Comparison of ENCODE assay signal across 8 cellular contexts in genomic region chr22:21014202-21015050, GRCh38. TPM values are rescaled to one million over a fixed set of nuclear protein-coding genes. Genes with fewer than 3 reads are reported as not detected.
DNase-seq lines count a peak whose midpoint lies in the region; ATAC-seq, FAIRE-seq and TF ChIP-seq lines count a peak whose summit lies in the region.

No MANE protein-coding gene starts in this region.

- H2AFZ ChIP-seq in ACC112 (ENCODE audit: low read length, unreplicated experiment) (peak overlapping the region; percentile 48), HepG2 (ENCODE audit: low read length) (no peak overlapping the region)

- no peak for TF ChIP-seq CTCF in HepG2 (CRISPR knock-in tag; IDR thresholded peaks at IDR 0.05)

- POLR2A ChIA-PET in HepG2 (lab: Yijun Ruan, JAX), result interaction anchor here (1.2 to 3.4 kb wide), 5 partner anchors 11 to 64 kb away, joined by 5 to 31 read pairs (median 5); partner anchors contain the start of genes LZTR1 and THAP7

- H3K27ac Mint-ChIP-seq in dendritic cell treated with granulocyte-macrophage colony-stimulating factor and Interleukin-4, amounts not matched to agents 40 ng/mL and 50 ng/mL, for 4 days, result peak overlapping the region; percentile 81

- H3K9me3 ChIP-seq in HepG2 (ENCODE audit: low read length), result no peaks in the 10 kb centered on the region

- TF ChIP-seq RAD21 in HepG2 (CRISPR knock-in tag; IDR thresholded peaks at IDR 0.05), result no peak

- H3K9ac ChIP-seq in HepG2 (ENCODE audit: insufficient read depth, low read depth, low read length), result peak overlapping the region; percentile 56

- H3K27me3 ChIP-seq in ACC112 (ENCODE audit: insufficient read depth, low read length) (no peaks in the 10 kb centered on the region), HepG2 (ENCODE audit: control insufficient read depth in 1 of 2, insufficient read depth in 2 of 2, low read length in 2 of 2) (peaks cover 0 to 9% of the 10 kb centered on the region in 2 experiments; a peak in 1 of 5 replicates)

- peak; percentile 82 for DNase-seq in NCI-H510A treated with DMSO at 0.1 percent for 48 hours (lab: John Stamatoyannopoulos, UW)
- DNase-seq in activated CD4-positive, alpha-beta T cell treated with anti-CD3 and anti-CD28 coated beads, Interleukin-2, amount 50 U/mL, for 24 hours (ENCODE audit: low read depth in 1 of 2, low spot score in 1 of 2), result peak; percentile 51 to 76
- DNase-seq in HepG2 (ENCODE audit: low spot score), result peak; percentile 78
- DNase-seq in stimulated activated CD4-positive, alpha-beta T cell treated with anti-CD3 and anti-CD28 coated beads, Interleukin-2, amount 100 ng/mL, for 4 hours (ENCODE audit: low read depth), result peak; percentile 55

- H3K4me1 ChIP-seq in ACC112 (ENCODE audit: control insufficient read depth, insufficient read depth, low read length, unreplicated experiment) (peaks cover 16% of the 10 kb centered on the region), HepG2 (ENCODE audit: insufficient read depth, low read length) (peaks cover 51% of the 10 kb centered on the region)

- peaks cover 18% of the 10 kb centered on the region for H3K4me1 Mint-ChIP-seq in dendritic cell treated with granulocyte-macrophage colony-stimulating factor and Interleukin-4, amounts not matched to agents 40 ng/mL and 50 ng/mL, for 4 days (ENCODE audit: low read depth)

- peak; percentile 90 for FAIRE-seq in HepG2 (lab: Jason Lieb, UNC)

- peak overlapping the region; percentile 85 for H3K4me2 ChIP-seq in HepG2 (ENCODE audit: low read depth, low read length)

- peak overlapping the region; percentile 76 for H3K4me3 ChIP-seq in ACC112 (ENCODE audit: low read depth, low read length)
- H3K4me3 ChIP-seq in HepG2 (replicated peaks in 1 of 3; ENCODE audit: insufficient read depth in 1 of 3, low read depth in 2 of 3, low read length in 3 of 3), result peak overlapping the region; percentile 40 to 67 (median 45); a peak in 5 of 6 replicates

- H3K27me3 Mint-ChIP-seq in dendritic cell treated with granulocyte-macrophage colony-stimulating factor and Interleukin-4, amounts not matched to agents 40 ng/mL and 50 ng/mL, for 4 days, result peaks cover 44% of the 10 kb centered on the region

- BruUV-seq in HepG2 (replicated peaks; lab: Mats Ljungman, UMichigan), result no TSS peak

- peak overlapping the region; percentile 42 for H3K27ac ChIP-seq in ACC112 (ENCODE audit: low read depth, low read length)
- no peak overlapping the region for H3K27ac ChIP-seq in HepG2 (ENCODE audit: extremely low read length, insufficient read depth, low read length)

- in situ Hi-C loops in HepG2 (cut with HindIII; ENCODE audit: extremely low pct_ligation_motif_present, low pct_unique_long_range_greater_than_20kb), result no loop called here

- WGBS in HepG2 (ENCODE audit: low lambda C conversion rate), result 58% methylated on average over 19 of the region's 44 CpGs

- no peaks in the 10 kb centered on the region for H3K9me3 Mint-ChIP-seq in dendritic cell treated with granulocyte-macrophage colony-stimulating factor and Interleukin-4, amounts not matched to agents 40 ng/mL and 50 ng/mL, for 4 days

- intact Hi-C loops in dendritic cell treated with granulocyte-macrophage colony-stimulating factor and Interleukin-4, amounts not matched to agents 40 ng/mL and 50 ng/mL, for 4 days (cut with micrococcal nuclease), result no loop called here
- intact Hi-C loops in HepG2 (cut with micrococcal nuclease; ENCODE audit: unreplicated experiment), result no loop called here

- CTCF ChIA-PET in HepG2 (lab: Yijun Ruan, JAX; ENCODE audit: low intra/inter-chr PET ratio, low total read pairs), result no interaction called here

- ATAC-seq in GM18909 (IDR thresholded peaks at IDR 0.05; ENCODE audit: poor library complexity, unreplicated experiment), result peak; percentile 88
- peak; percentile 88 for ATAC-seq in HG03432 (IDR thresholded peaks at IDR 0.05; ENCODE audit: unreplicated experiment)
- ATAC-seq in HepG2, result peak; percentile 91

- H3K4me3 Mint-ChIP-seq in dendritic cell treated with granulocyte-macrophage colony-stimulating factor and Interleukin-4, amounts not matched to agents 40 ng/mL and 50 ng/mL, for 4 days, result peak overlapping the region; percentile 71

- no peaks in the 10 kb centered on the region for H3K36me3 ChIP-seq in ACC112 (ENCODE audit: insufficient read depth, low read length)
- no peaks in the 10 kb centered on the region for H3K36me3 ChIP-seq in HepG2 (replicated peaks in 1 of 2; ENCODE audit: control insufficient read depth in 1 of 2, insufficient read depth in 2 of 2, low read length in 2 of 2)

- H3K36me3 Mint-ChIP-seq in dendritic cell treated with granulocyte-macrophage colony-stimulating factor and Interleukin-4, amounts not matched to agents 40 ng/mL and 50 ng/mL, for 4 days (ENCODE audit: low read depth), result no peaks in the 10 kb centered on the region

- TF ChIP-seq EP300 in HepG2 (IDR thresholded peaks at IDR 0.05; ENCODE audit: low read depth in 2 of 2, low read length in 2 of 2) (peak in 1 of 2 experiments; percentile 8; a peak in 1 of 4 replicates), HepG2 (CRISPR knock-in tag; IDR thresholded peaks at IDR 0.05; ENCODE audit: borderline replicate concordance) (no peak)

- peak in 1 of 2 experiments; percentile 35; a peak in 1 of 4 replicates for TF ChIP-seq POLR2A in HepG2 (IDR thresholded peaks at IDR 0.05; ENCODE audit: insufficient read depth in 1 of 2, low read depth in 2 of 2, low read length in 2 of 2)

- no peaks in the 10 kb centered on the region for H4K20me1 ChIP-seq in HepG2 (ENCODE audit: insufficient read depth, low read length)

- H3K79me2 ChIP-seq in ACC112 (ENCODE audit: control insufficient read depth, insufficient read depth, low read length, unreplicated experiment) (no peaks in the 10 kb centered on the region), HepG2 (ENCODE audit: insufficient read depth, low read length) (no peaks in the 10 kb centered on the region)

RNA-seq across cellular contexts. Expression of gene P2RX6, which starts 0.5 kb away (rescaled TPM):
- 0.04 TPM in 1 of 2 replicates, not detected in the other for total RNA-seq in HepG2 (2016; rRNA removed; fragmentation: Illumina TruSeq; extraction: Trizol)
- total RNA-seq in HepG2 (2016; cell fraction: cytosol; rRNA removed; fragmentation: Illumina TruSeq; extraction: Trizol; ENCODE audit: low read depth), result not detected in 2 replicates
- total RNA-seq in HepG2 (2016; cell fraction: insoluble cytoplasmic fraction; rRNA removed; fragmentation: Illumina TruSeq; extraction: Trizol), result not detected in 2 replicates
- total RNA-seq in HepG2 (2016; cell fraction: membrane; rRNA removed; fragmentation: Illumina TruSeq; extraction: Trizol), result not detected in 2 replicates
- not detected in 2 replicates for total RNA-seq in HepG2 (2016; cell fraction: nucleus; rRNA removed; fragmentation: Illumina TruSeq; extraction: Trizol)
- polyA plus RNA-seq in HepG2 (2011; rRNA removed), result 0.12 and 0.20 TPM in 2 replicates
- polyA plus RNA-seq in HepG2 (2011; cell fraction: cytosol; rRNA removed), result 0.06 and 0.19 TPM in 2 replicates
- polyA plus RNA-seq in HepG2 (2011; cell fraction: nucleus; rRNA removed), result 0.66 and 1.2 TPM in 2 replicates
- 0.07 and 0.25 TPM in 2 replicates for polyA plus RNA-seq in HepG2 (2012)
- polyA plus RNA-seq in HepG2 (2016; cell fraction: cytosol; fragmentation: Illumina TruSeq; extraction: Trizol; ENCODE audit: low read depth), result not detected in 2 replicates
- polyA plus RNA-seq in HepG2 (2016; cell fraction: insoluble cytoplasmic fraction; fragmentation: Illumina TruSeq; extraction: Trizol; ENCODE audit: low read depth), result not detected in 2 replicates
- not detected in 2 replicates for polyA plus RNA-seq in HepG2 (2016; cell fraction: membrane; fragmentation: Illumina TruSeq; extraction: Trizol; ENCODE audit: low read depth)
- polyA plus RNA-seq in HepG2 (2016; cell fraction: nucleus; fragmentation: Illumina TruSeq; extraction: Trizol; ENCODE audit: insufficient read depth, low read depth), result not detected in 2 replicates
- 0.46 and 5.4 TPM in 2 replicates for polyA minus RNA-seq in HepG2 (2011; rRNA and poly(A)+ RNA removed; ENCODE audit: low replicate concordance)
- not detected in 2 replicates for polyA minus RNA-seq in HepG2 (2011; cell fraction: cytosol; rRNA and poly(A)+ RNA removed)
- polyA minus RNA-seq in HepG2 (2011; cell fraction: nucleus; rRNA and poly(A)+ RNA removed), result 0.50 TPM in 1 of 2 replicates, not detected in the other

RNA-seq across cellular contexts. Expression of gene THAP7, which starts 12.5 kb away (rescaled TPM):
- total RNA-seq in HepG2 (2016; rRNA removed; fragmentation: Illumina TruSeq; extraction: Trizol), result 20.4 and 25.5 TPM in 2 replicates
- total RNA-seq in HepG2 (2016; cell fraction: cytosol; rRNA removed; fragmentation: Illumina TruSeq; extraction: Trizol; ENCODE audit: low read depth), result 10.9 and 13.4 TPM in 2 replicates
- total RNA-seq in HepG2 (2016; cell fraction: insoluble cytoplasmic fraction; rRNA removed; fragmentation: Illumina TruSeq; extraction: Trizol), result 22.1 and 23.8 TPM in 2 replicates
- total RNA-seq in HepG2 (2016; cell fraction: membrane; rRNA removed; fragmentation: Illumina TruSeq; extraction: Trizol), result 19.2 and 23.3 TPM in 2 replicates
- total RNA-seq in HepG2 (2016; cell fraction: nucleus; rRNA removed; fragmentation: Illumina TruSeq; extraction: Trizol), result 18.4 and 19.1 TPM in 2 replicates
- 13.0 and 16.4 TPM in 2 replicates for polyA plus RNA-seq in HepG2 (2011; rRNA removed)
- 11.4 and 17.5 TPM in 2 replicates for polyA plus RNA-seq in HepG2 (2011; cell fraction: cytosol; rRNA removed)
- polyA plus RNA-seq in HepG2 (2011; cell fraction: nucleus; rRNA removed), result 53.1 and 55.7 TPM in 2 replicates
- 7.6 and 9.2 TPM in 2 replicates for polyA plus RNA-seq in HepG2 (2012)
- 11.6 and 14.4 TPM in 2 replicates for polyA plus RNA-seq in HepG2 (2016; cell fraction: cytosol; fragmentation: Illumina TruSeq; extraction: Trizol; ENCODE audit: low read depth)
- polyA plus RNA-seq in HepG2 (2016; cell fraction: insoluble cytoplasmic fraction; fragmentation: Illumina TruSeq; extraction: Trizol; ENCODE audit: low read depth), result 22.2 and 26.6 TPM in 2 replicates
- polyA plus RNA-seq in HepG2 (2016; cell fraction: membrane; fragmentation: Illumina TruSeq; extraction: Trizol; ENCODE audit: low read depth), result 17.6 and 24.0 TPM in 2 replicates
- 42.7 and 46.0 TPM in 2 replicates for polyA plus RNA-seq in HepG2 (2016; cell fraction: nucleus; fragmentation: Illumina TruSeq; extraction: Trizol; ENCODE audit: insufficient read depth, low read depth)
- 19.9 and 30.3 TPM in 2 replicates for polyA minus RNA-seq in HepG2 (2011; rRNA and poly(A)+ RNA removed; ENCODE audit: low replicate concordance)
- polyA minus RNA-seq in HepG2 (2011; cell fraction: cytosol; rRNA and poly(A)+ RNA removed), result 6.9 and 7.9 TPM in 2 replicates
- polyA minus RNA-seq in HepG2 (2011; cell fraction: nucleus; rRNA and poly(A)+ RNA removed), result 34.2 and 38.9 TPM in 2 replicates

RNA-seq across cellular contexts. Expression of gene SLC7A4, which starts 17.9 kb away (rescaled TPM):
- not detected in 2 replicates for total RNA-seq in HepG2 (2016; rRNA removed; fragmentation: Illumina TruSeq; extraction: Trizol)
- total RNA-seq in HepG2 (2016; cell fraction: cytosol; rRNA removed; fragmentation: Illumina TruSeq; extraction: Trizol; ENCODE audit: low read depth), result not detected in 2 replicates
- not detected in 2 replicates for total RNA-seq in HepG2 (2016; cell fraction: insoluble cytoplasmic fraction; rRNA removed; fragmentation: Illumina TruSeq; extraction: Trizol)
- not detected in 2 replicates for total RNA-seq in HepG2 (2016; cell fraction: membrane; rRNA removed; fragmentation: Illumina TruSeq; extraction: Trizol)
- total RNA-seq in HepG2 (2016; cell fraction: nucleus; rRNA removed; fragmentation: Illumina TruSeq; extraction: Trizol), result not detected in 2 replicates
- not detected in 2 replicates for polyA plus RNA-seq in HepG2 (2011; rRNA removed)
- not detected in 2 replicates for polyA plus RNA-seq in HepG2 (2011; cell fraction: cytosol; rRNA removed)
- not detected in 2 replicates for polyA plus RNA-seq in HepG2 (2011; cell fraction: nucleus; rRNA removed)
- polyA plus RNA-seq in HepG2 (2012), result not detected in 2 replicates
- polyA plus RNA-seq in HepG2 (2016; cell fraction: cytosol; fragmentation: Illumina TruSeq; extraction: Trizol; ENCODE audit: low read depth), result not detected in 2 replicates
- not detected in 2 replicates for polyA plus RNA-seq in HepG2 (2016; cell fraction: insoluble cytoplasmic fraction; fragmentation: Illumina TruSeq; extraction: Trizol; ENCODE audit: low read depth)
- polyA plus RNA-seq in HepG2 (2016; cell fraction: membrane; fragmentation: Illumina TruSeq; extraction: Trizol; ENCODE audit: low read depth), result not detected in 2 replicates
- polyA plus RNA-seq in HepG2 (2016; cell fraction: nucleus; fragmentation: Illumina TruSeq; extraction: Trizol; ENCODE audit: insufficient read depth, low read depth), result not detected in 2 replicates
- not detected in 2 replicates for polyA minus RNA-seq in HepG2 (2011; rRNA and poly(A)+ RNA removed; ENCODE audit: low replicate concordance)
- not detected in 2 replicates for polyA minus RNA-seq in HepG2 (2011; cell fraction: cytosol; rRNA and poly(A)+ RNA removed)
- not detected in 2 replicates for polyA minus RNA-seq in HepG2 (2011; cell fraction: nucleus; rRNA and poly(A)+ RNA removed)

RNA-seq across cellular contexts. Expression of gene LRRC74B, which starts 31.3 kb away (rescaled TPM):
- not detected in 2 replicates for total RNA-seq in HepG2 (2016; rRNA removed; fragmentation: Illumina TruSeq; extraction: Trizol)
- total RNA-seq in HepG2 (2016; cell fraction: cytosol; rRNA removed; fragmentation: Illumina TruSeq; extraction: Trizol; ENCODE audit: low read depth), result not detected in 2 replicates
- not detected in 2 replicates for total RNA-seq in HepG2 (2016; cell fraction: insoluble cytoplasmic fraction; rRNA removed; fragmentation: Illumina TruSeq; extraction: Trizol)
- total RNA-seq in HepG2 (2016; cell fraction: membrane; rRNA removed; fragmentation: Illumina TruSeq; extraction: Trizol), result not detected in 2 replicates
- total RNA-seq in HepG2 (2016; cell fraction: nucleus; rRNA removed; fragmentation: Illumina TruSeq; extraction: Trizol), result not detected in 2 replicates
- polyA plus RNA-seq in HepG2 (2011; rRNA removed), result not detected in 2 replicates
- polyA plus RNA-seq in HepG2 (2011; cell fraction: cytosol; rRNA removed), result not detected in 2 replicates
- polyA plus RNA-seq in HepG2 (2011; cell fraction: nucleus; rRNA removed), result not detected in 2 replicates
- not detected in 2 replicates for polyA plus RNA-seq in HepG2 (2012)
- polyA plus RNA-seq in HepG2 (2016; cell fraction: cytosol; fragmentation: Illumina TruSeq; extraction: Trizol; ENCODE audit: low read depth), result not detected in 2 replicates
- not detected in 2 replicates for polyA plus RNA-seq in HepG2 (2016; cell fraction: insoluble cytoplasmic fraction; fragmentation: Illumina TruSeq; extraction: Trizol; ENCODE audit: low read depth)
- polyA plus RNA-seq in HepG2 (2016; cell fraction: membrane; fragmentation: Illumina TruSeq; extraction: Trizol; ENCODE audit: low read depth), result not detected in 2 replicates
- not detected in 2 replicates for polyA plus RNA-seq in HepG2 (2016; cell fraction: nucleus; fragmentation: Illumina TruSeq; extraction: Trizol; ENCODE audit: insufficient read depth, low read depth)
- polyA minus RNA-seq in HepG2 (2011; rRNA and poly(A)+ RNA removed; ENCODE audit: low replicate concordance), result not detected in 2 replicates
- polyA minus RNA-seq in HepG2 (2011; cell fraction: cytosol; rRNA and poly(A)+ RNA removed), result not detected in 2 replicates
- not detected in 2 replicates for polyA minus RNA-seq in HepG2 (2011; cell fraction: nucleus; rRNA and poly(A)+ RNA removed)

RNA-seq across cellular contexts. Expression of gene LZTR1, which starts 32.3 kb away (rescaled TPM):
- 12.0 and 22.4 TPM in 2 replicates for total RNA-seq in HepG2 (2016; rRNA removed; fragmentation: Illumina TruSeq; extraction: Trizol)
- total RNA-seq in HepG2 (2016; cell fraction: cytosol; rRNA removed; fragmentation: Illumina TruSeq; extraction: Trizol; ENCODE audit: low read depth), result 6.7 and 7.2 TPM in 2 replicates
- total RNA-seq in HepG2 (2016; cell fraction: insoluble cytoplasmic fraction; rRNA removed; fragmentation: Illumina TruSeq; extraction: Trizol), result 11.0 and 24.0 TPM in 2 replicates
- 7.2 and 7.5 TPM in 2 replicates for total RNA-seq in HepG2 (2016; cell fraction: membrane; rRNA removed; fragmentation: Illumina TruSeq; extraction: Trizol)
- 24.0 and 31.5 TPM in 2 replicates for total RNA-seq in HepG2 (2016; cell fraction: nucleus; rRNA removed; fragmentation: Illumina TruSeq; extraction: Trizol)
- 21.8 and 36.0 TPM in 2 replicates for polyA plus RNA-seq in HepG2 (2011; rRNA removed)
- polyA plus RNA-seq in HepG2 (2011; cell fraction: cytosol; rRNA removed), result 7.8 and 11.5 TPM in 2 replicates
- 218 and 255 TPM in 2 replicates for polyA plus RNA-seq in HepG2 (2011; cell fraction: nucleus; rRNA removed)
- polyA plus RNA-seq in HepG2 (2012), result 16.0 and 20.8 TPM in 2 replicates
- 1.7 and 1.9 TPM in 2 replicates for polyA plus RNA-seq in HepG2 (2016; cell fraction: cytosol; fragmentation: Illumina TruSeq; extraction: Trizol; ENCODE audit: low read depth)
- 10.7 and 13.3 TPM in 2 replicates for polyA plus RNA-seq in HepG2 (2016; cell fraction: insoluble cytoplasmic fraction; fragmentation: Illumina TruSeq; extraction: Trizol; ENCODE audit: low read depth)
- polyA plus RNA-seq in HepG2 (2016; cell fraction: membrane; fragmentation: Illumina TruSeq; extraction: Trizol; ENCODE audit: low read depth), result 3.5 and 4.4 TPM in 2 replicates
- polyA plus RNA-seq in HepG2 (2016; cell fraction: nucleus; fragmentation: Illumina TruSeq; extraction: Trizol; ENCODE audit: insufficient read depth, low read depth), result 85.8 and 92.2 TPM in 2 replicates
- 28.9 and 51.0 TPM in 2 replicates for polyA minus RNA-seq in HepG2 (2011; rRNA and poly(A)+ RNA removed; ENCODE audit: low replicate concordance)
- polyA minus RNA-seq in HepG2 (2011; cell fraction: cytosol; rRNA and poly(A)+ RNA removed), result 12.1 and 13.7 TPM in 2 replicates
- polyA minus RNA-seq in HepG2 (2011; cell fraction: nucleus; rRNA and poly(A)+ RNA removed), result 71.7 and 79.9 TPM in 2 replicates
